In the genomic region with DNA sequence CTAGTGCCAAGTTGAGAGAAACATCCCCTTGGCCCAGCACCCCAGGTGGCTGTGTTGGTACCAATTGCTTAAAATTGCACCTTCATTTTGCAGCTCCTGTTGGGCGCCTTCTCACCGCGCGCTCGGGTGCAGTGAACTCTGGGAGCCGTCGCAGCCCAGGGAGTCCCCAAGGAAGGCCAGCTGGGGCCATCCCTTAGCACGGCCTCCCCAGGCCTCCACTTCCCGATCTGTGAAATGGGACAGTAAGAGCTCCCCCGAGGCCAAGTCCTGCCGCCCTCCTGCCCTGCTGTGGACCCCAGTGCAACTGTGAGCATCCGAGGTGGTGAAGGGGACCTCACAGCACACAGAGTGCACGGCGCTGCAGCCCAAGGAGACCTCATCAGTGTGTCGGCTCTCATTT, we compare ENCODE assay signal across 4 cellular contexts.
"Had no signal": no experiment of that assay in that cellular context is flagged by ENCODE, and none has a peak within 500 bp of the region (broad histone marks: within the 10 kb centered on the region; RNA-seq: fewer than 3 reads in every experiment).

No MANE protein-coding gene starts in this region.

- H3K27ac Mint-ChIP-seq: IgD-negative memory B cell had no signal

- H3K9me3 Mint-ChIP-seq: GM23338 had no signal

- DNase-seq: H9, HCEC 1CT had no signal

- H3K4me3 Mint-ChIP-seq: GM23338, H9 had no signal

- H3K4me3 ChIP-seq: GM23338 had no signal

- H3K4me1 Mint-ChIP-seq: GM23338, H9, IgD-negative memory B cell had no signal

- H2AFZ ChIP-seq: GM23338 had no signal

- H3K36me3 Mint-ChIP-seq: IgD-negative memory B cell had no signal

- ATAC-seq: GM23338 had no signal

- H3K4me2 ChIP-seq: GM23338 had no signal
